ENCODE assay signal across 1 cellular context in the genomic region with DNA sequence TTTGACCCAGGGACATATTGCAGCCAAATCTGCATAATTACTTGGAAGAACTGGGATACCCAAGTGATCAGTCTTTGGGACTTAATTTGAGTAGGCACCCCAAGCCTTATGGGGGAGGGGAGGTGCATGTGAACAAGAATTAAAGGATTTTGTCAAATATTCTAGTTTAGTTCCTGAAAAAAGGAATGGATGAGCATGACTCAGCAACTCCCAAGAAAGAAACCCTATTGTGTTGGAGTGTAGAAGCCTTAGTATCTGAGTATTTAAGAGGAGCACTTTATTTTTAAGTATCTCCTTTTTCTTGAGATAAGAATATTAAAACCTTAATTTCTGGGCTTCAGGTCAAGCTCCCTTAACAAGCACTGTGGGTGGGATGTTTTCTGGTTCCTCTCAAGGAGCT.
TF ChIP-seq lines count a peak whose summit lies in the region.

No MANE protein-coding gene starts in this region.

TF ChIP-seq in GM23338, 12 proteins besides CTCF, POLR2A, EP300 and RAD21 (continued from another document):
- TF ChIP-seq, protein P1, sequence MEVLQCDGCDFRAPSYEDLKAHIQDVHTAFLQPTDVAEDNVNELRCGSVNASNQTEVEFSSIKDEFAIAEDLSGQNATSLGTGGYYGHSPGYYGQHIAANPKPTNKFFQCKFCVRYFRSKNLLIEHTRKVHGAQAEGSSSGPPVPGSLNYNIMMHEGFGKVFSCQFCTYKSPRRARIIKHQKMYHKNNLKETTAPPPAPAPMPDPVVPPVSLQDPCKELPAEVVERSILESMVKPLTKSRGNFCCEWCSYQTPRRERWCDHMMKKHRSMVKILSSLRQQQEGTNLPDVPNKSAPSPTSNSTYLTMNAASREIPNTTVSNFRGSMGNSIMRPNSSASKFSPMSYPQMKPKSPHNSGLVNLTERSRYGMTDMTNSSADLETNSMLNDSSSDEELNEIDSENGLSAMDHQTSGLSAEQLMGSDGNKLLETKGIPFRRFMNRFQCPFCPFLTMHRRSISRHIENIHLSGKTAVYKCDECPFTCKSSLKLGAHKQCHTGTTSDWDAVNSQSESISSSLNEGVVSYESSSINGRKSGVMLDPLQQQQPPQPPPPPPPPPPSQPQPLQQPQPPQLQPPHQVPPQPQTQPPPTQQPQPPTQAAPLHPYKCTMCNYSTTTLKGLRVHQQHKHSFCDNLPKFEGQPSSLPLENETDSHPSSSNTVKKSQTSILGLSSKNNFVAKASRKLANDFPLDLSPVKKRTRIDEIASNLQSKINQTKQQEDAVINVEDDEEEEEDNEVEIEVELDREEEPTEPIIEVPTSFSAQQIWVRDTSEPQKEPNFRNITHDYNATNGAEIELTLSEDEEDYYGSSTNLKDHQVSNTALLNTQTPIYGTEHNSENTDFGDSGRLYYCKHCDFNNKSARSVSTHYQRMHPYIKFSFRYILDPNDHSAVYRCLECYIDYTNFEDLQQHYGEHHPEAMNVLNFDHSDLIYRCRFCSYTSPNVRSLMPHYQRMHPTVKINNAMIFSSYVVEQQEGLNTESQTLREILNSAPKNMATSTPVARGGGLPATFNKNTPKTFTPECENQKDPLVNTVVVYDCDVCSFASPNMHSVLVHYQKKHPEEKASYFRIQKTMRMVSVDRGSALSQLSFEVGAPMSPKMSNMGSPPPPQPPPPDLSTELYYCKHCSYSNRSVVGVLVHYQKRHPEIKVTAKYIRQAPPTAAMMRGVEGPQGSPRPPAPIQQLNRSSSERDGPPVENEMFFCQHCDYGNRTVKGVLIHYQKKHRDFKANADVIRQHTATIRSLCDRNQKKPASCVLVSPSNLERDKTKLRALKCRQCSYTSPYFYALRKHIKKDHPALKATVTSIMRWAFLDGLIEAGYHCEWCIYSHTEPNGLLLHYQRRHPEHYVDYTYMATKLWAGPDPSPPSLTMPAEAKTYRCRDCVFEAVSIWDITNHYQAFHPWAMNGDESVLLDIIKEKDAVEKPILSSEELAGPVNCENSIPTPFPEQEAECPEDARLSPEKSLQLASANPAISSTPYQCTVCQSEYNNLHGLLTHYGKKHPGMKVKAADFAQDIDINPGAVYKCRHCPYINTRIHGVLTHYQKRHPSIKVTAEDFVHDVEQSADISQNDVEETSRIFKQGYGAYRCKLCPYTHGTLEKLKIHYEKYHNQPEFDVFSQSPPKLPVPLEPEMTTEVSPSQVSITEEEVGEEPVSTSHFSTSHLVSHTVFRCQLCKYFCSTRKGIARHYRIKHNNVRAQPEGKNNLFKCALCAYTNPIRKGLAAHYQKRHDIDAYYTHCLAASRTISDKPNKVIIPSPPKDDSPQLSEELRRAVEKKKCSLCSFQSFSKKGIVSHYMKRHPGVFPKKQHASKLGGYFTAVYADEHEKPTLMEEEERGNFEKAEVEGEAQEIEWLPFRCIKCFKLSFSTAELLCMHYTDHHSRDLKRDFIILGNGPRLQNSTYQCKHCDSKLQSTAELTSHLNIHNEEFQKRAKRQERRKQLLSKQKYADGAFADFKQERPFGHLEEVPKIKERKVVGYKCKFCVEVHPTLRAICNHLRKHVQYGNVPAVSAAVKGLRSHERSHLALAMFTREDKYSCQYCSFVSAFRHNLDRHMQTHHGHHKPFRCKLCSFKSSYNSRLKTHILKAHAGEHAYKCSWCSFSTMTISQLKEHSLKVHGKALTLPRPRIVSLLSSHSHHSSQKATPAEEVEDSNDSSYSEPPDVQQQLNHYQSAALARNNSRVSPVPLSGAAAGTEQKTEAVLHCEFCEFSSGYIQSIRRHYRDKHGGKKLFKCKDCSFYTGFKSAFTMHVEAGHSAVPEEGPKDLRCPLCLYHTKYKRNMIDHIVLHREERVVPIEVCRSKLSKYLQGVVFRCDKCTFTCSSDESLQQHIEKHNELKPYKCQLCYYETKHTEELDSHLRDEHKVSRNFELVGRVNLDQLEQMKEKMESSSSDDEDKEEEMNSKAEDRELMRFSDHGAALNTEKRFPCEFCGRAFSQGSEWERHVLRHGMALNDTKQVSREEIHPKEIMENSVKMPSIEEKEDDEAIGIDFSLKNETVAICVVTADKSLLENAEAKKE (CRISPR knock-in tag; IDR thresholded peaks at IDR 0.05): no peak
- TF ChIP-seq, protein P2, sequence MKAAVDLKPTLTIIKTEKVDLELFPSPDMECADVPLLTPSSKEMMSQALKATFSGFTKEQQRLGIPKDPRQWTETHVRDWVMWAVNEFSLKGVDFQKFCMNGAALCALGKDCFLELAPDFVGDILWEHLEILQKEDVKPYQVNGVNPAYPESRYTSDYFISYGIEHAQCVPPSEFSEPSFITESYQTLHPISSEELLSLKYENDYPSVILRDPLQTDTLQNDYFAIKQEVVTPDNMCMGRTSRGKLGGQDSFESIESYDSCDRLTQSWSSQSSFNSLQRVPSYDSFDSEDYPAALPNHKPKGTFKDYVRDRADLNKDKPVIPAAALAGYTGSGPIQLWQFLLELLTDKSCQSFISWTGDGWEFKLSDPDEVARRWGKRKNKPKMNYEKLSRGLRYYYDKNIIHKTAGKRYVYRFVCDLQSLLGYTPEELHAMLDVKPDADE (IDR thresholded peaks at IDR 0.05): no peak
